In genomic region chr7:9498303-9498702, GRCh38 we compare ENCODE assay signal across 19 cellular contexts.
DNase-seq lines count a peak whose midpoint lies in the region; ATAC-seq, FAIRE-seq and TF ChIP-seq lines count a peak whose summit lies in the region.
"Had no signal": no experiment of that assay in that cellular context is flagged by ENCODE, and none has a peak within 500 bp of the region (broad histone marks: within the 10 kb centered on the region; RNA-seq: fewer than 3 reads in every experiment).

No MANE protein-coding gene starts in this region.

- H3K27me3 ChIP-seq in MM.1S (replicated peaks; ENCODE audit: insufficient read depth, low read length) = no peaks in the 10 kb centered on the region
- H3K27me3 ChIP-seq: heart left ventricle had no signal

- H3K36me3 ChIP-seq in MM.1S (replicated peaks; ENCODE audit: insufficient read depth, low read length) (no peaks in the 10 kb centered on the region), kidney (ENCODE audit: control insufficient read depth in 1 of 2, insufficient read depth in 2 of 2, low read length in 2 of 2) (no peaks in the 10 kb centered on the region)
- H3K36me3 ChIP-seq: heart left ventricle, thoracic aorta had no signal

- FAIRE-seq in kidney (lab: Jason Lieb, UNC) = no peak
- FAIRE-seq: astrocyte had no signal

- H3K9me2 ChIP-seq in MM.1S (replicated peaks; ENCODE audit: insufficient read depth, low read length) = no peaks in the 10 kb centered on the region

- no peak overlapping the region for H3K4me2 ChIP-seq in MM.1S (ENCODE audit: low read depth, low read length)

- H3K9me3 ChIP-seq in MM.1S (replicated peaks; ENCODE audit: insufficient read depth, low read length) = no peaks in the 10 kb centered on the region
- no peaks in the 10 kb centered on the region for H3K9me3 ChIP-seq in kidney (ENCODE audit: control insufficient read depth in 1 of 2, low read length in 2 of 2)
- H3K9me3 ChIP-seq: heart left ventricle, thoracic aorta had no signal

- H3K4me1 ChIP-seq in MM.1S (ENCODE audit: low read length) = no peaks in the 10 kb centered on the region
- H3K4me1 ChIP-seq in kidney (ENCODE audit: control insufficient read depth in 1 of 2, insufficient read depth in 1 of 2, low read depth in 1 of 2, low read length in 2 of 2) = no peaks in the 10 kb centered on the region
- H3K4me1 ChIP-seq: heart left ventricle had no signal

- H3K79me2 ChIP-seq in MM.1S (ENCODE audit: low read length) = no peaks in the 10 kb centered on the region

- TF ChIP-seq CTCF in GM13977 (IDR thresholded peaks at IDR 0.05; ENCODE audit: extremely low read depth, insufficient read depth, missing control alignments) (no peak), MM.1S (IDR thresholded peaks at IDR 0.05; ENCODE audit: low read length) (peak; percentile 18; the same call in 1 of the 2 replicates), kidney (IDR thresholded peaks at IDR 0.05; ENCODE audit: borderline replicate concordance, extremely low read depth, insufficient read depth) (no peak)

- ATAC-seq in GM19395 (IDR thresholded peaks at IDR 0.05; ENCODE audit: unreplicated experiment) (peak; percentile 52), HG02938 (IDR thresholded peaks at IDR 0.05; ENCODE audit: unreplicated experiment) (no peak)
- ATAC-seq: heart left ventricle; naive thymus-derived CD4-positive, alpha-beta T cell; PC-3 had no signal

- H3K4me3 ChIP-seq in MM.1S (ENCODE audit: low read length) (no peak overlapping the region), kidney (ENCODE audit: low read length in 2 of 2) (no peak overlapping the region)
- H3K4me3 ChIP-seq: heart left ventricle, lung, skin epidermis, thoracic aorta had no signal

- no peaks in the 10 kb centered on the region for H3F3A ChIP-seq in MM.1S (ENCODE audit: insufficient read depth, low read length)

- DNase-seq in GM13977 (ENCODE audit: low spot score) (peak; percentile 2), MM.1S (peak; percentile 41), SIG-M5 (lab: John Stamatoyannopoulos, UW) (peak; percentile 2), G401 (ENCODE audit: low spot score) (no peak), kidney (no peak), mucosa of gallbladder (ENCODE audit: low spot score) (no peak)
- DNase-seq: activated CD4-positive, alpha-beta T cell treated with anti-CD3 and anti-CD28 coated beads, Interleukin-2, amount 10 ng/mL, durations not matched to agents 7 days and 5 days; activated naive CD4-positive, alpha-beta T cell treated with Interleukin-2 at 50 U/mL for 16 hours; heart left ventricle; naive thymus-derived CD4-positive, alpha-beta T cell; NCI-H2227 treated with DMSO at 0.1 percent for 48 hours; PC-3; posterior cingulate gyrus had no signal

- in situ Hi-C loops in GM13977 (cut with MboI; ENCODE audit: low pct_unique_long_range_greater_than_20kb, low sequenced_read_pairs, unreplicated experiment) = no loop called here
- in situ Hi-C loops in G401 (cut with HindIII; ENCODE audit: low sequenced_read_pairs) = no loop called here

- no peak overlapping the region for H2AFZ ChIP-seq in MM.1S (ENCODE audit: low read length)

- H3K27ac ChIP-seq in MM.1S (ENCODE audit: low read length) (no peak overlapping the region), kidney (ENCODE audit: low read depth in 2 of 2, low read length in 2 of 2) (no peak overlapping the region)
- H3K27ac ChIP-seq: heart left ventricle, skin epidermis, thoracic aorta had no signal

- no peaks in the 10 kb centered on the region for H4K20me1 ChIP-seq in MM.1S (ENCODE audit: insufficient read depth, low read length)

- intact Hi-C loops in kidney (cut with DNase I) = no loop called here

- H3K9ac ChIP-seq in MM.1S (ENCODE audit: low read length) (no peak overlapping the region), kidney (ENCODE audit: low read length in 2 of 2) (no peak overlapping the region)

Comparison
In these comparisons a context has a peak if more than half of its experiments do, and no peak if none do; other contexts are left out.
1. DNase-seq: peak in GM13977 (single experiment), MM.1S (single experiment) and SIG-M5 (single experiment); none in G401 (single experiment), kidney (single experiment) and mucosa of gallbladder (single experiment).